In genomic region chrX:139198936-139199335, GRCh38 we compare ENCODE assay signal across 8 cellular contexts.
"Had no signal": no experiment of that assay in that cellular context is flagged by ENCODE, and none has a peak within 500 bp of the region (broad histone marks: within the 10 kb centered on the region; RNA-seq: fewer than 3 reads in every experiment).

No MANE protein-coding gene starts in this region.

- H3K4me3 Mint-ChIP-seq: GM23338, HFFc6 had no signal

- DNase-seq: H7, HFFc6, IMR-90, KBM-7 had no signal

- H3K27ac ChIP-seq: HL-60, KMS-11 had no signal

- H3K27ac Mint-ChIP-seq: GM23338, HFFc6 had no signal

- H3K9me3 Mint-ChIP-seq: GM23338, HFFc6 had no signal

- FAIRE-seq: H1 had no signal
